In genomic region chr17:53971361-53971760, GRCh38 we compare ENCODE assay signal across 26 cellular contexts.
"Had no signal": no experiment of that assay in that cellular context is flagged by ENCODE, and none has a peak within 500 bp of the region (broad histone marks: within the 10 kb centered on the region; RNA-seq: fewer than 3 reads in every experiment).

No MANE protein-coding gene starts in this region.

- DNase-seq: activated CD4-positive, alpha-beta T cell treated with anti-CD3 and anti-CD28 coated beads for 1 hour; activated CD4-positive, alpha-beta T cell treated with anti-CD3 and anti-CD28 coated beads for 4 hours; activated CD4-positive, alpha-beta T cell treated with anti-CD3 and anti-CD28 coated beads, Interleukin-2, amount 10 ng/mL, durations not matched to agents 7 days and 5 days; activated CD4-positive, alpha-beta T cell treated with anti-CD3 and anti-CD28 coated beads, Interleukin-2, amount 50 U/mL, for 4 hours; activated CD8-positive, alpha-beta memory T cell treated with anti-CD3 and anti-CD28 coated beads for 24 hours; activated CD8-positive, alpha-beta T cell treated with anti-CD3 and anti-CD28 coated beads for 36 hours; activated effector memory CD4-positive, alpha-beta T cell treated with Interleukin-2 at 50 U/mL for 16 hours; activated gamma-delta T cell treated with Interleukin-2 at 50 U/mL for 16 hours; activated naive CD4-positive, alpha-beta T cell treated with anti-CD3 and anti-CD28 coated beads, Interleukin-2, amount 50 U/mL, for 16 hours; activated naive CD4-positive, alpha-beta T cell treated with Interleukin-2 at 50 U/mL for 16 hours; activated T-cell treated with anti-CD3 and anti-CD28 coated beads, Interleukin-2, amount 50 U/mL, for 4 hours; amniotic stem cell; anterior cingulate cortex; brain microvascular endothelial cell; dorsolateral prefrontal cortex; effector memory CD4-positive, alpha-beta T cell; endodermal cell; foreskin fibroblast; head of caudate nucleus; T-helper 2 cell had no signal

- H3K4me3 Mint-ChIP-seq: activated CD4-positive, alpha-beta T cell treated with anti-CD3 and anti-CD28 coated beads, Interleukin-2, amount 10 ng/mL, durations not matched to agents 7 days and 5 days; activated CD8-positive, alpha-beta T cell treated with anti-CD3 and anti-CD28 coated beads for 36 hours; activated naive CD8-positive, alpha-beta T cell; activated T-cell treated with anti-CD3 and anti-CD28 coated beads, Interleukin-2, amount 50 U/mL, for 4 hours; activated T-helper 17 cell treated with anti-CD3 and anti-CD28 coated beads, Interleukin-2, amount 50 U/mL, for 72 hours; central memory CD8-positive, alpha-beta T cell; dendritic cell treated with granulocyte-macrophage colony-stimulating factor and Interleukin-4, amounts not matched to agents 40 ng/mL and 50 ng/mL, for 4 days; endodermal cell had no signal

- H3K4me1 Mint-ChIP-seq: activated CD4-positive, alpha-beta T cell treated with anti-CD3 and anti-CD28 coated beads, Interleukin-2, amount 10 ng/mL, durations not matched to agents 7 days and 5 days; activated T-helper 17 cell treated with anti-CD3 and anti-CD28 coated beads, Interleukin-2, amount 50 U/mL, for 72 hours; central memory CD8-positive, alpha-beta T cell; endodermal cell had no signal

- H3K27me3 Mint-ChIP-seq: activated CD4-positive, alpha-beta T cell treated with anti-CD3 and anti-CD28 coated beads, Interleukin-2, amount 10 ng/mL, durations not matched to agents 7 days and 5 days; activated CD8-positive, alpha-beta T cell treated with anti-CD3 and anti-CD28 coated beads for 36 hours; activated naive CD8-positive, alpha-beta T cell; activated T-helper 17 cell treated with anti-CD3 and anti-CD28 coated beads, Interleukin-2, amount 50 U/mL, for 72 hours; central memory CD8-positive, alpha-beta T cell; dendritic cell treated with granulocyte-macrophage colony-stimulating factor and Interleukin-4, amounts not matched to agents 40 ng/mL and 50 ng/mL, for 4 days had no signal

- H3K27ac ChIP-seq: brain microvascular endothelial cell, coronary artery, dorsolateral prefrontal cortex had no signal

- H3K36me3 ChIP-seq: brain microvascular endothelial cell had no signal

- H3K27ac Mint-ChIP-seq: activated CD4-positive, alpha-beta T cell treated with anti-CD3 and anti-CD28 coated beads, Interleukin-2, amount 10 ng/mL, durations not matched to agents 7 days and 5 days; activated CD8-positive, alpha-beta T cell treated with anti-CD3 and anti-CD28 coated beads for 36 hours; activated naive CD8-positive, alpha-beta T cell; activated T-helper 17 cell treated with anti-CD3 and anti-CD28 coated beads, Interleukin-2, amount 50 U/mL, for 72 hours; dendritic cell treated with granulocyte-macrophage colony-stimulating factor and Interleukin-4, amounts not matched to agents 40 ng/mL and 50 ng/mL, for 4 days; endodermal cell had no signal

- H3K27me3 ChIP-seq: brain microvascular endothelial cell had no signal

- H3K4me3 ChIP-seq: coronary artery, dorsolateral prefrontal cortex had no signal

- H3K36me3 Mint-ChIP-seq: activated naive CD8-positive, alpha-beta T cell had no signal

- ATAC-seq: activated CD8-positive, alpha-beta T cell treated with anti-CD3 and anti-CD28 coated beads for 36 hours; activated T-cell treated with anti-CD3 and anti-CD28 coated beads, Interleukin-2, amount 50 U/mL, for 4 hours; activated T-helper 17 cell treated with anti-CD3 and anti-CD28 coated beads, Interleukin-2, amount 50 U/mL, for 72 hours; esophagus mucosa had no signal
